Comparison of ENCODE assay signal across 8 cellular contexts in the genomic region with DNA sequence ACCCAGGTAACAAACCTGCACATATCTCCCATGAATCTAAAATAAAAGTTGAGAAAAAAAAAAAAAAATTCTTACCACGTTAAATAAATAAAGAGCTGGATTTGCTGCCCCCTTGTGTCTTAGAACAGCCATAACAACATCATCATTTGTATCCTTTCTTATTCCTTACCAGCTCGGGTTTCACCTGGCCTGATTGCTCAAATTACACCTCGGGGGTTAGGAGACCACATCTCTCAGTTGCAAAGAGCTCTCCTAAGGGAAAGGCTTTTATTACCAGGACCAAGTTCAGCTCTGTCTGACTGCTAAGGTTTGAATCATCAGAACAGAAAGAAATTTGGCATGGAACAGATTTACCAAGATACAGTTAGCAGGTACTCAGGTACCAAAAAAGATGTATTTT. TPM values are rescaled to one million over a fixed set of nuclear protein-coding genes. Genes with fewer than 3 reads are reported as not detected.
DNase-seq lines count a peak whose midpoint lies in the region; ATAC-seq, FAIRE-seq and TF ChIP-seq lines count a peak whose summit lies in the region.

No MANE protein-coding gene starts in this region.

- H3K4me2 ChIP-seq in OCI-LY7 (ENCODE audit: low read length): no peak overlapping the region
- H3K4me2 ChIP-seq in astrocyte (ENCODE audit: low read length): no peak overlapping the region
- H3K4me2 ChIP-seq in hepatocyte: no peak overlapping the region

- H3K4me3 ChIP-seq in OCI-LY7 (ENCODE audit: low read depth, low read length, poor library complexity, severe bottlenecking): no peak overlapping the region
- H3K4me3 ChIP-seq in astrocyte (ENCODE audit: insufficient read depth, low read depth, low read length): no peak overlapping the region
- H3K4me3 ChIP-seq in hepatocyte: no peak overlapping the region

- H3K79me2 ChIP-seq in OCI-LY7 (ENCODE audit: insufficient read depth, low read depth, low read length) (no peaks in the 10 kb centered on the region), astrocyte (ENCODE audit: insufficient read depth, low read length) (no peaks in the 10 kb centered on the region), hepatocyte (no peaks in the 10 kb centered on the region)

- no peaks in the 10 kb centered on the region for H3K36me3 Mint-ChIP-seq in astrocyte (ENCODE audit: low read depth, unreplicated experiment)

- POLR2A ChIA-PET in OCI-LY7 (lab: Charles Lee): interaction anchor here (0.6 to 2.2 kb wide), 17 partner anchors 34 to 360 kb away, joined by 3 to 12 read pairs (median 4); no protein-coding TSS in a partner anchor

- no peak overlapping the region for H3K9ac ChIP-seq in astrocyte (ENCODE audit: low read length)

- H2AFZ ChIP-seq in OCI-LY7 (ENCODE audit: low read length) (no peak overlapping the region), astrocyte (ENCODE audit: low read depth, low read length) (no peak overlapping the region), hepatocyte (no peak overlapping the region)

- CTCF ChIA-PET in OCI-LY7 (lab: Charles Lee; ENCODE audit: unreplicated experiment): interaction anchor here (1.0 to 2.1 kb wide), 4 partner anchors 15 to 316 kb away, joined by 3 to 8 read pairs (median 5); partner anchors contain the start of gene RPL39L

- H3K9me3 Mint-ChIP-seq in astrocyte (ENCODE audit: unreplicated experiment): peaks cover 2% of the 10 kb centered on the region

- no peaks in the 10 kb centered on the region for H3K9me2 ChIP-seq in OCI-LY7 (ENCODE audit: insufficient read depth, low read length)
- H3K9me2 ChIP-seq in hepatocyte (replicated peaks; ENCODE audit: insufficient read depth): no peaks in the 10 kb centered on the region

- H3K9me3 ChIP-seq in OCI-LY7 (ENCODE audit: low read length) (no peaks in the 10 kb centered on the region), astrocyte (ENCODE audit: insufficient read depth, low read depth, low read length) (no peaks in the 10 kb centered on the region), hepatocyte (ENCODE audit: low read depth) (no peaks in the 10 kb centered on the region)

- peaks cover 13% of the 10 kb centered on the region for H3K4me1 Mint-ChIP-seq in astrocyte (ENCODE audit: low read depth, unreplicated experiment)

- peak; percentile 71 for DNase-seq in LoVo (ENCODE audit: low spot score)
- DNase-seq in OCI-LY7 (ENCODE audit: low spot score): peak; percentile 79
- DNase-seq in astrocyte (ENCODE audit: low read depth): peak; percentile 37
- DNase-seq in hepatocyte (ENCODE audit: low spot score): peak; percentile 81
- DNase-seq in smooth muscle cell of the brain vasculature (ENCODE audit: low read depth, low spot score): peak; percentile 29

- H4K20me1 ChIP-seq in OCI-LY7 (ENCODE audit: insufficient read depth, low read length) (no peaks in the 10 kb centered on the region), astrocyte (ENCODE audit: insufficient read depth, low read length) (no peaks in the 10 kb centered on the region), hepatocyte (ENCODE audit: insufficient read depth, poor library complexity, severe bottlenecking) (no peaks in the 10 kb centered on the region)

- no peak overlapping the region for H3K27ac Mint-ChIP-seq in astrocyte (ENCODE audit: unreplicated experiment)

- FAIRE-seq in G401.6 (lab: Jason Lieb, UNC) (peak; percentile 76), astrocyte (lab: Jason Lieb, UNC) (no peak)

- H3K27me3 Mint-ChIP-seq in astrocyte (ENCODE audit: low read depth, unreplicated experiment): peaks cover 7% of the 10 kb centered on the region

- no TSS peak for BruUV-seq in OCI-LY7 (replicated peaks; lab: Mats Ljungman, UMichigan)

- TF ChIP-seq CTCF in OCI-LY7 (conservative IDR thresholded peaks at IDR 0.05; ENCODE audit: low read length) (peak; percentile 92), astrocyte (IDR thresholded peaks at IDR 0.05; ENCODE audit: insufficient read depth, low read depth, low read length) (peak; percentile 72), hepatocyte (IDR thresholded peaks at IDR 0.05; ENCODE audit: poor library complexity) (peak; percentile 75)

- ATAC-seq in HG02884 (IDR thresholded peaks at IDR 0.05; ENCODE audit: unreplicated experiment) (no peak), HG03342 (IDR thresholded peaks at IDR 0.05; ENCODE audit: unreplicated experiment) (no peak)

- 0% methylated on average over 3 of the region's 3 CpGs for WGBS in hepatocyte (ENCODE audit: low lambda C conversion rate, missing lambda C conversion rate)

- H3K27me3 ChIP-seq in astrocyte (ENCODE audit: insufficient read depth, low read length): peaks cover 10% of the 10 kb centered on the region
- H3K27me3 ChIP-seq in hepatocyte: no peaks in the 10 kb centered on the region

- no peaks in the 10 kb centered on the region for H3K36me3 ChIP-seq in OCI-LY7 (ENCODE audit: insufficient read depth, low read length)
- no peaks in the 10 kb centered on the region for H3K36me3 ChIP-seq in astrocyte (ENCODE audit: insufficient read depth, low read length)
- no peaks in the 10 kb centered on the region for H3K36me3 ChIP-seq in hepatocyte (replicated peaks; ENCODE audit: insufficient read depth, low read depth)

- intact Hi-C loops in OCI-LY7 (cut with micrococcal nuclease; ENCODE audit: unreplicated experiment): loop anchor here (1.0 to 5.0 kb wide), 3 partner anchors 52 to 548 kb away; no protein-coding TSS in a partner anchor

- no peak overlapping the region for H3K27ac ChIP-seq in OCI-LY7 (ENCODE audit: low read depth, low read length, poor library complexity, severe bottlenecking)
- no peak overlapping the region for H3K27ac ChIP-seq in astrocyte (ENCODE audit: low read depth, low read length)
- H3K27ac ChIP-seq in hepatocyte: no peak overlapping the region

- H3K4me3 Mint-ChIP-seq in astrocyte (ENCODE audit: unreplicated experiment): no peak overlapping the region

- no peaks in the 10 kb centered on the region for H3K4me1 ChIP-seq in OCI-LY7 (ENCODE audit: insufficient read depth, low read length, poor library complexity, severe bottlenecking)
- H3K4me1 ChIP-seq in astrocyte (ENCODE audit: insufficient read depth, low read length): peaks cover 10% of the 10 kb centered on the region
- H3K4me1 ChIP-seq in hepatocyte (ENCODE audit: insufficient read depth): no peaks in the 10 kb centered on the region

RNA-seq across cellular contexts. Expression of gene RPL39L, which starts 25.8 kb away (rescaled TPM):
- 79.2 and 92.2 TPM in 2 replicates for total RNA-seq in OCI-LY7 (2014; rRNA removed; shearing (Covaris generic))
- total RNA-seq in OCI-LY7 (2022) (46.2 and 46.5 TPM in 2 replicates), astrocyte (6.5 and 7.6 TPM in 2 replicates), hepatocyte (9.7 and 16.8 TPM in 2 replicates)
- polyA plus RNA-seq in hepatocyte: 11.1 and 12.8 TPM in 2 replicates

RNA-seq across cellular contexts. Expression of gene RTP1, which starts 32.1 kb away (rescaled TPM):
- not detected in 2 replicates for total RNA-seq in OCI-LY7 (2014; rRNA removed; shearing (Covaris generic))
- total RNA-seq in OCI-LY7 (2022) (not detected in 2 replicates), astrocyte (not detected in 2 replicates), hepatocyte (not detected in 2 replicates)
- not detected in 2 replicates for polyA plus RNA-seq in hepatocyte

Comparison
In these comparisons a context has a peak if more than half of its experiments do, and no peak if none do; other contexts are left out.
1. DNase-seq: peak in every context shown above with its lines; median percentile 81 in hepatocyte; 79 in OCI-LY7; 71 in LoVo; 37 in astrocyte; 29 in smooth muscle cell of the brain vasculature.